ENCODE assay signal across 14 cellular contexts in genomic region chr1:231923461-231924132, GRCh38.
DNase-seq lines count a peak whose midpoint lies in the region; ATAC-seq and TF ChIP-seq lines count a peak whose summit lies in the region.
"Had no signal": no experiment of that assay in that cellular context is flagged by ENCODE, and none has a peak within 500 bp of the region (broad histone marks: within the 10 kb centered on the region; RNA-seq: fewer than 3 reads in every experiment).

No MANE protein-coding gene starts in this region.

- no peak for ATAC-seq in naive thymus-derived CD8-positive, alpha-beta T cell
- no peak for ATAC-seq in HG02870 (IDR thresholded peaks at IDR 0.05; ENCODE audit: unreplicated experiment)
- ATAC-seq: left colon; natural killer cell treated with Interleukin-12 subunit alpha and Interleukin-12 subunit beta and Interleukin-15 and Interleukin-18, amount 100 ng/mL, for 72 hours had no signal

- H3K27me3 Mint-ChIP-seq in naive thymus-derived CD8-positive, alpha-beta T cell: no peaks in the 10 kb centered on the region
- H3K27me3 Mint-ChIP-seq in CD14-positive monocyte (ENCODE audit: low read depth in 3 of 3): no peaks in the 10 kb centered on the region
- H3K27me3 Mint-ChIP-seq: natural killer cell treated with Interleukin-12 subunit alpha and Interleukin-12 subunit beta and Interleukin-15 and Interleukin-18, amount 100 ng/mL, for 72 hours; stimulated activated naive CD8-positive, alpha-beta T cell treated with anti-CD3 and anti-CD28 coated beads, Interleukin-15, Interleukin-2, amounts not matched to agents 100 ng/mL and 50 ng/mL, for 24 hours had no signal

- DNase-seq in Ammon's horn (ENCODE audit: low spot score) (peak; percentile 49), NCI-H146 (lab: John Stamatoyannopoulos, UW) (peak; percentile 58), dorsolateral prefrontal cortex (peak in 3 of 10 donors; percentile 26 to 33 (median 27)), T-helper 9 cell (no peak), CD14-positive monocyte (ENCODE audit: low spot score) (no peak)
- no peak for DNase-seq in naive thymus-derived CD8-positive, alpha-beta T cell
- no peak for DNase-seq in stimulated activated naive CD4-positive, alpha-beta T cell treated with Interleukin-2 at 50 U/mL for 16 hours (lab: John Stamatoyannopoulos, UW)
- DNase-seq: activated effector memory CD4-positive, alpha-beta T cell treated with anti-CD3 and anti-CD28 coated beads, Interleukin-2, amount 50 U/mL, for 16 hours; Calu3; left colon had no signal

- peak overlapping the region in 6 of 10 donors; percentile 22 to 78 (median 66) for H3K27ac Mint-ChIP-seq in naive thymus-derived CD8-positive, alpha-beta T cell
- H3K27ac Mint-ChIP-seq in CD14-positive monocyte: no peak overlapping the region
- H3K27ac Mint-ChIP-seq: natural killer cell treated with Interleukin-12 subunit alpha and Interleukin-12 subunit beta and Interleukin-15 and Interleukin-18, amount 100 ng/mL, for 72 hours; stimulated activated naive CD8-positive, alpha-beta T cell treated with anti-CD3 and anti-CD28 coated beads, Interleukin-15, Interleukin-2, amounts not matched to agents 100 ng/mL and 50 ng/mL, for 24 hours had no signal

- peak overlapping the region in 53 of 59 donors; percentile 13 to 84 (median 56) for H3K27ac ChIP-seq in dorsolateral prefrontal cortex
- H3K27ac ChIP-seq: skin epidermis had no signal

- peaks cover 10 to 55% (median 43%) of the 10 kb centered on the region in 4 donors for H3K4me1 Mint-ChIP-seq in naive thymus-derived CD8-positive, alpha-beta T cell
- H3K4me1 Mint-ChIP-seq in CD14-positive monocyte: peaks cover 12% of the 10 kb centered on the region

- no peaks in the 10 kb centered on the region for H3K27me3 ChIP-seq in dorsolateral prefrontal cortex

- H3K4me3 ChIP-seq in dorsolateral prefrontal cortex: peak overlapping the region in 40 of 59 donors; percentile 0 to 54 (median 25)
- H3K4me3 ChIP-seq: skin epidermis had no signal

- POLR2A ChIA-PET in naive thymus-derived CD8-positive, alpha-beta T cell (lab: Charles Lee): no interaction called here

- H3K9me3 Mint-ChIP-seq in naive thymus-derived CD8-positive, alpha-beta T cell: no peaks in the 10 kb centered on the region
- H3K9me3 Mint-ChIP-seq in CD14-positive monocyte: no peaks in the 10 kb centered on the region
- H3K9me3 Mint-ChIP-seq: natural killer cell treated with Interleukin-12 subunit alpha and Interleukin-12 subunit beta and Interleukin-15 and Interleukin-18, amount 100 ng/mL, for 72 hours; stimulated activated naive CD8-positive, alpha-beta T cell treated with anti-CD3 and anti-CD28 coated beads, Interleukin-15, Interleukin-2, amounts not matched to agents 100 ng/mL and 50 ng/mL, for 24 hours had no signal

- intact Hi-C loops in dorsolateral prefrontal cortex (cut with DNase I): no loop called here
- intact Hi-C loops in CD14-positive monocyte (cut with micrococcal nuclease): no loop called here

- no peak overlapping the region for H3K4me3 Mint-ChIP-seq in naive thymus-derived CD8-positive, alpha-beta T cell
- H3K4me3 Mint-ChIP-seq in CD14-positive monocyte: no peak overlapping the region
- H3K4me3 Mint-ChIP-seq: natural killer cell treated with Interleukin-12 subunit alpha and Interleukin-12 subunit beta and Interleukin-15 and Interleukin-18, amount 100 ng/mL, for 72 hours; stimulated activated naive CD8-positive, alpha-beta T cell treated with anti-CD3 and anti-CD28 coated beads, Interleukin-15, Interleukin-2, amounts not matched to agents 100 ng/mL and 50 ng/mL, for 24 hours had no signal

- TF ChIP-seq CTCF in dorsolateral prefrontal cortex (IDR thresholded peaks at IDR 0.05 in 54 of 56, conservative IDR thresholded peaks at IDR 0.05 in 2 of 56; ENCODE audit: low read depth in 1 of 56, partially characterized antibody in 56 of 56) (peak in 10 of 56 donors; percentile 3 to 34 (median 20)), CD14-positive monocyte (IDR thresholded peaks at IDR 0.05) (no peak)

- peaks cover 4 to 6% (median 6%) of the 10 kb centered on the region in 3 donors for H3K36me3 Mint-ChIP-seq in naive thymus-derived CD8-positive, alpha-beta T cell
- peaks cover 22 to 27% of the 10 kb centered on the region in 2 donors for H3K36me3 Mint-ChIP-seq in CD14-positive monocyte
- H3K36me3 Mint-ChIP-seq: natural killer cell treated with Interleukin-12 subunit alpha and Interleukin-12 subunit beta and Interleukin-15 and Interleukin-18, amount 100 ng/mL, for 72 hours had no signal

Comparison
In these comparisons a context has a peak if more than half of its experiments do, and no peak if none do; other contexts are left out.
1. DNase-seq: peak in Ammon's horn (single experiment) and NCI-H146 (single experiment); none in naive thymus-derived CD8-positive, alpha-beta T cell (0 of 10), stimulated activated naive CD4-positive, alpha-beta T cell treated with Interleukin-2 at 50 U/mL for 16 hours (single experiment), T-helper 9 cell (single experiment) and CD14-positive monocyte (single experiment).
2. H3K27ac Mint-ChIP-seq: peak in naive thymus-derived CD8-positive, alpha-beta T cell (6 of 10); none in CD14-positive monocyte (0 of 7).